In genomic region chr1:148951336-148952227, GRCh38 we compare ENCODE assay signal across 8 cellular contexts.
DNase-seq lines count a peak whose midpoint lies in the region; ATAC-seq and TF ChIP-seq lines count a peak whose summit lies in the region.
"Not testable (repeated sequence)": the region's sequence is repeated elsewhere in the genome, so short reads cannot be mapped to it uniquely, and the experiment has no call there.

No MANE protein-coding gene starts in this region.

- H3K79me2 ChIP-seq in OCI-LY3 (ENCODE audit: low read length), result not testable (repeated sequence)

- peak overlapping the region; percentile 83 for H3K4me3 Mint-ChIP-seq in CD8-positive, alpha-beta T cell

- H3K9ac ChIP-seq in HUES64 (ENCODE audit: low read depth, low read length) (peak overlapping the region; percentile 74), OCI-LY3 (ENCODE audit: low read length) (peak overlapping the region; percentile 40; the same call in 1 of the 2 replicates)

- intact Hi-C loops in CD8-positive, alpha-beta T cell (cut with DNase I, micrococcal nuclease), result not testable (repeated sequence)

- H3K4me1 Mint-ChIP-seq in CD8-positive, alpha-beta T cell (ENCODE audit: low read depth), result peaks cover 17% of the 10 kb centered on the region

- peak overlapping the region; percentile 59 for H3K4me3 ChIP-seq in CD8-positive, alpha-beta T cell (ENCODE audit: low read depth, low read length)
- H3K4me3 ChIP-seq in HUES64 (ENCODE audit: low read length) (peak overlapping the region; percentile 61), OCI-LY3 (ENCODE audit: low read length) (peak overlapping the region; percentile 75), epithelial cell of esophagus (ENCODE audit: low read length) (peak overlapping the region; percentile 44)

- not testable (repeated sequence) for TF ChIP-seq CTCF in CD8-positive, alpha-beta T cell (IDR thresholded peaks at IDR 0.05); OCI-LY3 (IDR thresholded peaks at IDR 0.05; ENCODE audit: low read depth, low read length); epithelial cell of esophagus (IDR thresholded peaks at IDR 0.05; ENCODE audit: insufficient read depth, low read depth, low read length, missing control alignments)

- not testable (repeated sequence) for H3K9me3 Mint-ChIP-seq in CD8-positive, alpha-beta T cell

- H3K36me3 ChIP-seq in CD8-positive, alpha-beta T cell (ENCODE audit: insufficient read depth, low read length); HUES64 (ENCODE audit: insufficient read depth, low read length); OCI-LY3 (replicated peaks; ENCODE audit: low read depth, low read length): not testable (repeated sequence)

- CTCF ChIA-PET in CD8-positive, alpha-beta T cell (lab: Charles Lee), result not testable (repeated sequence)

- WGBS in HUES64, result 14% methylated on average over 20 of the region's 44 CpGs

- H3K36me3 Mint-ChIP-seq in CD8-positive, alpha-beta T cell, result not testable (repeated sequence)

- peak; percentile 65 for ATAC-seq in CD8-positive, alpha-beta T cell
- ATAC-seq in GM21576 (IDR thresholded peaks at IDR 0.05; ENCODE audit: unreplicated experiment), result peak; percentile 60

- H3K4me1 ChIP-seq in CD8-positive, alpha-beta T cell (ENCODE audit: insufficient read depth, low read length); HUES64 (ENCODE audit: insufficient read depth, low read length); OCI-LY3 (ENCODE audit: low read length): not testable (repeated sequence)

- H2AFZ ChIP-seq in OCI-LY3 (ENCODE audit: low read depth, low read length), result peak overlapping the region; percentile 51; the same call in 1 of the 2 replicates

- H3K27ac ChIP-seq in CD8-positive, alpha-beta T cell (ENCODE audit: low read depth, low read length), result not testable (repeated sequence)
- H3K27ac ChIP-seq in HUES64 (ENCODE audit: low read depth, low read length), result peak overlapping the region; percentile 86; the same call in 1 of the 2 replicates
- peak overlapping the region; percentile 25; the same call in 1 of the 2 replicates for H3K27ac ChIP-seq in OCI-LY3 (ENCODE audit: low read length)

- H3K27me3 ChIP-seq in CD8-positive, alpha-beta T cell (ENCODE audit: insufficient read depth, low read length); HUES64 (ENCODE audit: insufficient read depth, low read length); OCI-LY3 (ENCODE audit: low read depth, low read length): not testable (repeated sequence)

- not testable (repeated sequence) for H4K20me1 ChIP-seq in OCI-LY3 (ENCODE audit: insufficient read depth, low read length)

- not testable (repeated sequence) for H3K9me3 ChIP-seq in CD8-positive, alpha-beta T cell (ENCODE audit: low read length); HUES64 (ENCODE audit: insufficient read depth, low read depth, low read length); OCI-LY3 (ENCODE audit: insufficient read depth, low read length)

- peak; percentile 23 to 80 (median 64) for DNase-seq in CD8-positive, alpha-beta T cell
- peak; percentile 79 for DNase-seq in activated CD8-positive, alpha-beta memory T cell treated with anti-CD3 and anti-CD28 coated beads, Interleukin-2, amount 50 U/mL, for 48 hours
- DNase-seq in epithelial cell of esophagus (ENCODE audit: low read depth), result peak; percentile 92
- peak; percentile 16 for DNase-seq in middle frontal gyrus (ENCODE audit: extremely low spot score, low spot score)
- DNase-seq in stimulated activated CD8-positive, alpha-beta memory T cell treated with anti-CD3 and anti-CD28 coated beads, Interleukin-12 subunit alpha, Interleukin-12 subunit beta, amount 100 ng/mL, for 1 hour (ENCODE audit: low read depth), result peak; percentile 47

- not testable (repeated sequence) for H3K27me3 Mint-ChIP-seq in CD8-positive, alpha-beta T cell (ENCODE audit: low read depth)

- peak overlapping the region; percentile 64 for H3K4me2 ChIP-seq in OCI-LY3 (ENCODE audit: low read length)

- H3K27ac Mint-ChIP-seq in CD8-positive, alpha-beta T cell, result peak overlapping the region; percentile 79

- POLR2A ChIA-PET in CD8-positive, alpha-beta T cell (lab: Charles Lee), result not testable (repeated sequence)

Comparison
In these comparisons a context has a peak if more than half of its experiments do, and no peak if none do; other contexts are left out.
1. DNase-seq: peak in every context shown above with its lines; median percentile 92 in epithelial cell of esophagus; 79 in activated CD8-positive, alpha-beta memory T cell treated with anti-CD3 and anti-CD28 coated beads, Interleukin-2, amount 50 U/mL, for 48 hours; 64 in CD8-positive, alpha-beta T cell; 47 in stimulated activated CD8-positive, alpha-beta memory T cell treated with anti-CD3 and anti-CD28 coated beads, Interleukin-12 subunit alpha, Interleukin-12 subunit beta, amount 100 ng/mL, for 1 hour; 16 in middle frontal gyrus.